8 cellular contexts compared by ENCODE assay signal in the genomic region with DNA sequence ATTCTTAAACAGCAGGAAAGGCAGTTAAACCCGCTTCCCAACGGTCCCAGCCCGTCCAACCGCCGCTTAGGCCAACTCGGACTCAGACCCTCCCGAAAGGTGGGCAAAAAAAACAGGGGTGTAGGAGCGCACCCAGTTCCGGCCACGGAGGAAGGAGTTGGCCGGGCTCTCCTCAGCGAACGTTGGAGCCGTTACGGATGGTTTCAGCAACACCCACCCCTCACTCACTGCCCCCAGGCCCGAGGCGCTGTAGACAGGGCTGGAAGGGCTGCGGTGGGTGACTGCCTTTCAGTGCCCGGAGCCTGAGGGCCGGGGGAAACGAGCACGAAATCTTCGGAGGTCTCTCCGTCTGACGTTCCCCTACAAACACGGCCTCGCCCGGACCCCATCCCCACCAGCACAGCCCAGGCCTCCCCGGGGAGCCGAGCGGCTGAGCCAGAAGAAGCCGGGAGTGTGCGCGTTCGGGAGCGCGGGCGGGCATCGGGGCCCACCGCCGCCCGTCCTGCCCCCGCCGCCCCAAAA. TPM values are rescaled to one million over a fixed set of nuclear protein-coding genes. Genes with fewer than 3 reads are reported as not detected.
DNase-seq lines count a peak whose midpoint lies in the region; FAIRE-seq and TF ChIP-seq lines count a peak whose summit lies in the region.

No MANE protein-coding gene starts in this region.

- peaks cover 0 to 11% of the 10 kb centered on the region in 2 donors for H3K36me3 Mint-ChIP-seq in CD4-positive, alpha-beta memory T cell
- no peaks in the 10 kb centered on the region for H3K36me3 Mint-ChIP-seq in IgD-negative memory B cell
- no peaks in the 10 kb centered on the region for H3K36me3 Mint-ChIP-seq in nephron (ENCODE audit: low read depth)

- TF ChIP-seq CTCF in fibroblast of pulmonary artery (IDR thresholded peaks at IDR 0.05; ENCODE audit: low read length, missing control alignments) (no peak), nephron (IDR thresholded peaks at IDR 0.05; ENCODE audit: unreplicated experiment in 3 of 3) (no peak)

- H3K36me3 ChIP-seq in CD4-positive, alpha-beta memory T cell (ENCODE audit: insufficient read depth, low read length): no peaks in the 10 kb centered on the region

- no peaks in the 10 kb centered on the region for H3K9me3 ChIP-seq in CD4-positive, alpha-beta memory T cell (ENCODE audit: control insufficient read depth in 1 of 2, low read length in 2 of 2)

- CTCF ChIA-PET in CD4-positive, alpha-beta memory T cell (lab: Charles Lee; ENCODE audit: partially characterized antibody): no interaction called here

- peaks cover 57% of the 10 kb centered on the region for H3K4me1 ChIP-seq in CD4-positive, alpha-beta memory T cell (ENCODE audit: insufficient read depth, low read length)

- peak in 3 of 5 donors; percentile 7 to 46 (median 12) for DNase-seq in CD4-positive, alpha-beta memory T cell
- peak; percentile 72 for DNase-seq in activated CD8-positive, alpha-beta memory T cell treated with anti-CD3 and anti-CD28 coated beads for 24 hours
- DNase-seq in fibroblast of pulmonary artery (ENCODE audit: low read depth) (no peak), urothelium cell line (ENCODE audit: low spot score) (peak; percentile 30), posterior vena cava (ENCODE audit: low spot score) (no peak), RCC 7860 (ENCODE audit: low spot score) (no peak)

- peaks cover 35 to 71% (median 48%) of the 10 kb centered on the region in 4 donors for H3K4me1 Mint-ChIP-seq in CD4-positive, alpha-beta memory T cell
- H3K4me1 Mint-ChIP-seq in IgD-negative memory B cell (peaks cover 29 to 39% (median 33%) of the 10 kb centered on the region in 3 donors), nephron (peaks cover 59% of the 10 kb centered on the region)

- peak overlapping the region; percentile 7 to 65 for H3K4me3 ChIP-seq in CD4-positive, alpha-beta memory T cell (ENCODE audit: low read length in 2 of 2)
- H3K4me3 ChIP-seq in fibroblast of pulmonary artery (replicated peaks; ENCODE audit: low read depth, low read length): peak overlapping the region; percentile 86

- peak overlapping the region; percentile 77 to 95 (median 86) for H3K4me3 Mint-ChIP-seq in CD4-positive, alpha-beta memory T cell
- H3K4me3 Mint-ChIP-seq in IgD-negative memory B cell (peak overlapping the region; percentile 82 to 96 (median 89)), nephron (peak overlapping the region; percentile 88 to 93 (median 92))

- intact Hi-C loops in CD4-positive, alpha-beta memory T cell (cut with micrococcal nuclease): loop anchor here (5.0 kb wide), 1 partner anchor 200 kb away; a partner anchor contains a TSS
- intact Hi-C loops in posterior vena cava (cut with DNase I): no loop called here

- POLR2A ChIA-PET in CD4-positive, alpha-beta memory T cell (lab: Charles Lee; ENCODE audit: partially characterized antibody): interaction anchor here (0.7 kb wide), 3 partner anchors 8 to 161 kb away, joined by 3 read pairs; a partner anchor contains a TSS

- H3K27me3 ChIP-seq in CD4-positive, alpha-beta memory T cell (ENCODE audit: insufficient read depth, low read length): no peaks in the 10 kb centered on the region

- no peak for FAIRE-seq in urothelium cell line (lab: Jason Lieb, UNC)
- FAIRE-seq in RCC 7860 (lab: Jason Lieb, UNC): no peak

- H3K9me3 Mint-ChIP-seq in CD4-positive, alpha-beta memory T cell: no peaks in the 10 kb centered on the region
- H3K9me3 Mint-ChIP-seq in IgD-negative memory B cell: no peaks in the 10 kb centered on the region
- H3K9me3 Mint-ChIP-seq in nephron: no peaks in the 10 kb centered on the region

- peaks cover 0 to 1% of the 10 kb centered on the region in 2 donors for H3K27me3 Mint-ChIP-seq in CD4-positive, alpha-beta memory T cell
- peaks cover 4% of the 10 kb centered on the region for H3K27me3 Mint-ChIP-seq in IgD-negative memory B cell
- no peaks in the 10 kb centered on the region for H3K27me3 Mint-ChIP-seq in nephron (ENCODE audit: low read depth)

- peak overlapping the region; percentile 63 for H3K27ac ChIP-seq in CD4-positive, alpha-beta memory T cell (ENCODE audit: low read depth, low read length)

- H3K27ac Mint-ChIP-seq in CD4-positive, alpha-beta memory T cell: peak overlapping the region in 6 of 7 donors; percentile 73 to 92 (median 84)
- H3K27ac Mint-ChIP-seq in IgD-negative memory B cell (peak overlapping the region in 2 of 3 donors; percentile 60 to 68), nephron (peak overlapping the region; percentile 83 to 97 (median 95))

RNA-seq across cellular contexts. Expression of a gene that starts 1.3 kb away (rescaled TPM):
- total RNA-seq in CD4-positive, alpha-beta memory T cell: 10 to 100 TPM; 60.7 to 64.6 TPM
- 10 to 100 TPM in 1 of 2 donors, 1 to 10 TPM in 1; 6.5 to 18.0 TPM for polyA plus RNA-seq in CD4-positive, alpha-beta memory T cell
- 16.5 TPM for polyA plus RNA-seq in IgD-negative memory B cell
- total RNA-seq in posterior vena cava: 10 to 100 TPM; 33.6 to 36.8 TPM

RNA-seq across cellular contexts. Expression of a gene that starts 3.8 kb away (rescaled TPM):
- total RNA-seq in CD4-positive, alpha-beta memory T cell: not detected
- polyA plus RNA-seq in CD4-positive, alpha-beta memory T cell: 1 to 10 TPM in 1 of 2 donors, not detected in 1; 1.0 TPM
- polyA plus RNA-seq in IgD-negative memory B cell: 1.2 TPM
- total RNA-seq in posterior vena cava: 1 to 10 TPM; 1.2 to 1.7 TPM

Comparison
In these comparisons a context has a peak if more than half of its experiments do, and no peak if none do; other contexts are left out.
1. DNase-seq: peak in CD4-positive, alpha-beta memory T cell (3 of 5), activated CD8-positive, alpha-beta memory T cell treated with anti-CD3 and anti-CD28 coated beads for 24 hours (single experiment) and urothelium cell line (single experiment); none in fibroblast of pulmonary artery (single experiment), posterior vena cava (single experiment) and RCC 7860 (single experiment).
2. Peak in every context shown above with its lines, with median percentiles within 50 percentile points of each other: H3K27ac Mint-ChIP-seq and H3K4me3 Mint-ChIP-seq.